19 cellular contexts compared by ENCODE assay signal in genomic region chr18:27645929-27646328, GRCh38.
"Had no signal": no experiment of that assay in that cellular context is flagged by ENCODE, and none has a peak within 500 bp of the region (broad histone marks: within the 10 kb centered on the region; RNA-seq: fewer than 3 reads in every experiment).

No MANE protein-coding gene starts in this region.

- H3K27me3 Mint-ChIP-seq: activated B cell treated with CpG ODN at 0.5 μM for 24 hours; activated CD4-positive, alpha-beta T cell treated with anti-CD3 and anti-CD28 coated beads, Interleukin-2, amount 10 ng/mL, durations not matched to agents 24 days and 14 days; activated naive CD8-positive, alpha-beta T cell; effector memory CD8-positive, alpha-beta T cell had no signal

- H3K9me3 Mint-ChIP-seq: activated B cell treated with CpG ODN at 0.5 μM for 24 hours; activated CD4-positive, alpha-beta T cell treated with anti-CD3 and anti-CD28 coated beads, Interleukin-2, amount 10 ng/mL, durations not matched to agents 24 days and 14 days had no signal

- DNase-seq: activated B cell treated with CpG ODN at 0.5 μM for 24 hours; activated CD4-positive, alpha-beta T cell treated with anti-CD3 and anti-CD28 coated beads, Interleukin-2, amount 10 ng/mL, durations not matched to agents 24 days and 14 days; activated CD8-positive, alpha-beta memory T cell treated with anti-CD3 and anti-CD28 coated beads, Interleukin-2, amount 50 U/mL, for 4 hours; activated CD8-positive, alpha-beta T cell treated with anti-CD3 and anti-CD28 coated beads, Interleukin-2, amount 10 ng/mL, durations not matched to agents 7 days and 5 days; activated gamma-delta T cell; activated T-cell treated with anti-CD3 and anti-CD28 coated beads, Interleukin-2, amount 50 U/mL, for 48 hours; dermis blood vessel endothelial cell; effector memory CD8-positive, alpha-beta T cell; islet precursor cell; mucosa of descending colon; natural killer cell; stimulated activated CD4-positive, alpha-beta T cell treated with anti-CD3 and anti-CD28 coated beads, Interleukin-4, amount 100 ng/mL, for 24 hours; stimulated activated naive CD4-positive, alpha-beta T cell; tibial artery; uterus had no signal

- ATAC-seq: activated CD8-positive, alpha-beta T cell treated with anti-CD3 and anti-CD28 coated beads, Interleukin-2, amount 10 ng/mL, durations not matched to agents 7 days and 5 days; effector memory CD8-positive, alpha-beta T cell; left lobe of liver; mucosa of descending colon; natural killer cell had no signal

- H3K27me3 ChIP-seq: breast epithelium, tibial artery, uterus had no signal

- H3K36me3 Mint-ChIP-seq: activated naive CD8-positive, alpha-beta T cell; natural killer cell had no signal

- H3K4me3 Mint-ChIP-seq: activated B cell treated with CpG ODN at 0.5 μM for 24 hours; activated CD4-positive, alpha-beta T cell treated with anti-CD3 and anti-CD28 coated beads, Interleukin-2, amount 10 ng/mL, durations not matched to agents 24 days and 14 days; activated CD8-positive, alpha-beta T cell treated with anti-CD3 and anti-CD28 coated beads, Interleukin-2, amount 10 ng/mL, durations not matched to agents 7 days and 5 days; activated naive CD8-positive, alpha-beta T cell; effector memory CD8-positive, alpha-beta T cell; natural killer cell had no signal

- H3K4me1 ChIP-seq: breast epithelium, tibial artery, uterus had no signal

- H3K27ac Mint-ChIP-seq: activated B cell treated with CpG ODN at 0.5 μM for 24 hours; activated CD4-positive, alpha-beta T cell treated with anti-CD3 and anti-CD28 coated beads, Interleukin-2, amount 10 ng/mL, durations not matched to agents 24 days and 14 days; activated CD8-positive, alpha-beta T cell treated with anti-CD3 and anti-CD28 coated beads, Interleukin-2, amount 10 ng/mL, durations not matched to agents 7 days and 5 days; activated naive CD8-positive, alpha-beta T cell; effector memory CD8-positive, alpha-beta T cell; natural killer cell had no signal

- H3K4me1 Mint-ChIP-seq: activated B cell treated with CpG ODN at 0.5 μM for 24 hours; activated CD4-positive, alpha-beta T cell treated with anti-CD3 and anti-CD28 coated beads, Interleukin-2, amount 10 ng/mL, durations not matched to agents 24 days and 14 days; natural killer cell had no signal

- H3K9me3 ChIP-seq: breast epithelium, mucosa of descending colon, tibial artery, uterus had no signal

- H3K36me3 ChIP-seq: breast epithelium, tibial artery, uterus had no signal

- H3K27ac ChIP-seq: breast epithelium, skin epidermis, tibial artery, uterus had no signal

- H3K4me3 ChIP-seq: breast epithelium, mucosa of descending colon, skin epidermis, tibial artery, uterus had no signal
